Comparison of ENCODE assay signal across 14 cellular contexts in genomic region chr5:81904861-81905260, GRCh38.
DNase-seq lines count a peak whose midpoint lies in the region; ATAC-seq and TF ChIP-seq lines count a peak whose summit lies in the region.
"Had no signal": no experiment of that assay in that cellular context is flagged by ENCODE, and none has a peak within 500 bp of the region (broad histone marks: within the 10 kb centered on the region; RNA-seq: fewer than 3 reads in every experiment).

No MANE protein-coding gene starts in this region.

- peaks cover 13% of the 10 kb centered on the region for H3K4me1 Mint-ChIP-seq in Caco-2 (ENCODE audit: low read depth, unreplicated experiment)

- no peak overlapping the region for H2BK5ac ChIP-seq in mesendoderm (ENCODE audit: low read length)

- no peaks in the 10 kb centered on the region for H3K36me3 Mint-ChIP-seq in Caco-2 (ENCODE audit: insufficient read depth, unreplicated experiment)
- H3K36me3 Mint-ChIP-seq: IgD-negative memory B cell had no signal

- H4K8ac ChIP-seq in mesendoderm (ENCODE audit: low read depth, low read length): no peak overlapping the region

- H3K9ac ChIP-seq in PC-3 (ENCODE audit: low read length) (no peak overlapping the region), mesendoderm (ENCODE audit: low read length) (no peak overlapping the region), colonic mucosa (ENCODE audit: low read depth in 2 of 2, low read length in 2 of 2) (no peak overlapping the region)
- H3K9ac ChIP-seq: BLaER1 treated with 17β-estradiol and CSF1 and Interleukin-3, amounts not matched to agents 10 nM and 100 nM had no signal

- CTCF ChIA-PET in Caco-2 (lab: Charles Lee) (interaction anchor here (1.0 kb wide), 1 partner anchor 398 kb away, joined by 4 read pairs; no protein-coding TSS in a partner anchor), PC-3 (lab: Charles Lee) (no interaction called here)

- no peak overlapping the region for H2BK120ac ChIP-seq in mesendoderm (ENCODE audit: low read depth, low read length)

- intact Hi-C loops in Caco-2 (cut with micrococcal nuclease; ENCODE audit: unreplicated experiment): no loop called here
- intact Hi-C loops in PC-3 (cut with micrococcal nuclease): no loop called here
- intact Hi-C loops in stomach (cut with DNase I; ENCODE audit: low total_unique reads): no loop called here
- intact Hi-C loops in colonic mucosa (cut with DNase I): no loop called here

- no peak overlapping the region for H3K27ac Mint-ChIP-seq in Caco-2 (ENCODE audit: unreplicated experiment)
- H3K27ac Mint-ChIP-seq: IgD-negative memory B cell had no signal

- no peak for ATAC-seq in PC-3

- BruUV-seq in Caco-2 (replicated peaks; lab: Mats Ljungman, UMichigan) (no TSS peak), PC-3 (replicated peaks; lab: Mats Ljungman, UMichigan) (no TSS peak)

- H3F3A ChIP-seq in PC-3 (ENCODE audit: low read length, unreplicated experiment): no peaks in the 10 kb centered on the region

- no peak for TF ChIP-seq EP300 in stomach (IDR thresholded peaks at IDR 0.05)

- no peak overlapping the region for H3K4ac ChIP-seq in mesendoderm (ENCODE audit: low read depth, low read length)

- H3K9me3 Mint-ChIP-seq in Caco-2 (ENCODE audit: unreplicated experiment): peaks cover 20% of the 10 kb centered on the region

- TF ChIP-seq CTCF in Caco-2 (IDR thresholded peaks at IDR 0.05; ENCODE audit: insufficient read depth in 1 of 2, low read depth in 1 of 2, low read length in 1 of 2, severe bottlenecking in 1 of 2, unreplicated experiment in 1 of 2) (no peak), PC-3 (conservative IDR thresholded peaks at IDR 0.05; ENCODE audit: low read depth, low read length) (no peak), epithelial cell of esophagus (IDR thresholded peaks at IDR 0.05; ENCODE audit: insufficient read depth, low read depth, low read length, missing control alignments) (no peak), stomach (IDR thresholded peaks at IDR 0.05) (no peak), colonic mucosa (IDR thresholded peaks at IDR 0.05) (no peak)

- H3K27me3 ChIP-seq in Caco-2 (replicated peaks; ENCODE audit: control insufficient read depth, insufficient read depth, low read length) (no peaks in the 10 kb centered on the region), PC-3 (ENCODE audit: low read length) (no peaks in the 10 kb centered on the region), mesendoderm (ENCODE audit: insufficient read depth, low read length, poor library complexity) (no peaks in the 10 kb centered on the region), stomach (no peaks in the 10 kb centered on the region), colonic mucosa (no peaks in the 10 kb centered on the region)
- H3K27me3 ChIP-seq: BLaER1 treated with 17β-estradiol and CSF1 and Interleukin-3, amounts not matched to agents 10 nM and 100 nM; SJCRH30 had no signal

- H3K4me3 Mint-ChIP-seq in Caco-2 (ENCODE audit: unreplicated experiment): no peak overlapping the region

- H3K9me2 ChIP-seq in PC-3 (replicated peaks; ENCODE audit: low read length): no peaks in the 10 kb centered on the region

- no peaks in the 10 kb centered on the region for H3K27me3 Mint-ChIP-seq in Caco-2 (ENCODE audit: insufficient read depth, unreplicated experiment)
- H3K27me3 Mint-ChIP-seq: IgD-negative memory B cell had no signal

- H3K4me1 ChIP-seq in Caco-2: peaks cover 7% of the 10 kb centered on the region
- peaks cover 4% of the 10 kb centered on the region; the same call in 1 of the 2 replicates for H3K4me1 ChIP-seq in PC-3 (ENCODE audit: insufficient read depth, low read length)
- H3K4me1 ChIP-seq in mesendoderm (ENCODE audit: control insufficient read depth, low read depth, low read length): peaks cover 3% of the 10 kb centered on the region
- peaks cover 0 to 10% (median 4%) of the 10 kb centered on the region in 4 donors for H3K4me1 ChIP-seq in stomach
- H3K4me1 ChIP-seq in colonic mucosa: no peaks in the 10 kb centered on the region
- H3K4me1 ChIP-seq: SJCRH30 had no signal

- peak; percentile 49 to 56 for DNase-seq in Caco-2
- DNase-seq in PC-3: peak; percentile 27
- peak; percentile 53 for DNase-seq in epithelial cell of esophagus (ENCODE audit: low read depth)
- DNase-seq in mesendoderm: peak; percentile 40
- no peak for DNase-seq in stimulated activated CD4-positive, alpha-beta T cell treated with anti-CD3 and anti-CD28 coated beads, Interleukin-12 subunit alpha, Interleukin-12 subunit beta, amount 100 ng/mL, for 4 hours
- no peak for DNase-seq in stomach
- no peak for DNase-seq in activated gamma-delta T cell (lab: John Stamatoyannopoulos, UW)
- no peak for DNase-seq in colonic mucosa
- DNase-seq: NCI-H1417, NCI-H187 treated with DMSO at 0.1 percent for 48 hours, NCI-H446, SJCRH30 had no signal

- H3K36me3 ChIP-seq in Caco-2 (ENCODE audit: control insufficient read depth, insufficient read depth, low read length) (no peaks in the 10 kb centered on the region), PC-3 (ENCODE audit: low read depth, low read length) (no peaks in the 10 kb centered on the region), mesendoderm (ENCODE audit: control insufficient read depth, insufficient read depth, low read length) (no peaks in the 10 kb centered on the region), stomach (no peaks in the 10 kb centered on the region), colonic mucosa (no peaks in the 10 kb centered on the region)
- H3K36me3 ChIP-seq: SJCRH30 had no signal

- H3K18ac ChIP-seq in mesendoderm (ENCODE audit: low read length): no peak overlapping the region

- H3K79me1 ChIP-seq in mesendoderm (ENCODE audit: low read length): no peaks in the 10 kb centered on the region

- H3K79me2 ChIP-seq in PC-3 (ENCODE audit: low read length) (no peaks in the 10 kb centered on the region), mesendoderm (ENCODE audit: control insufficient read depth, insufficient read depth, low read length) (no peaks in the 10 kb centered on the region)

- H3K23ac ChIP-seq in mesendoderm (ENCODE audit: low read length): no peak overlapping the region

- no peak overlapping the region for H2AFZ ChIP-seq in PC-3 (ENCODE audit: low read length)

- no peak overlapping the region for H4K5ac ChIP-seq in mesendoderm (ENCODE audit: low read length)

- H4K20me1 ChIP-seq in PC-3 (ENCODE audit: low read length): no peaks in the 10 kb centered on the region
- H4K20me1 ChIP-seq: BLaER1 treated with 17β-estradiol and CSF1 and Interleukin-3, amounts not matched to agents 10 nM and 100 nM had no signal

- POLR2A ChIA-PET in Caco-2 (lab: Charles Lee) (no interaction called here), PC-3 (lab: Charles Lee; ENCODE audit: unreplicated experiment) (no interaction called here)

- no peak overlapping the region for H2BK15ac ChIP-seq in mesendoderm (replicated peaks; ENCODE audit: low read depth)

- TF ChIP-seq POLR2A in stomach (IDR thresholded peaks at IDR 0.05): no peak

- H2AK5ac ChIP-seq in mesendoderm (ENCODE audit: low read length): no peak overlapping the region

- no peak overlapping the region for H3K56ac ChIP-seq in mesendoderm (ENCODE audit: low read length)

- H3K4me3 ChIP-seq in Caco-2 (ENCODE audit: low read depth, low read length): no peak overlapping the region
- no peak overlapping the region for H3K4me3 ChIP-seq in PC-3 (ENCODE audit: low read length)
- H3K4me3 ChIP-seq in epithelial cell of esophagus (ENCODE audit: low read length): no peak overlapping the region
- H3K4me3 ChIP-seq in mesendoderm (ENCODE audit: low read length): no peak overlapping the region
- H3K4me3 ChIP-seq in stomach: no peak overlapping the region
- no peak overlapping the region for H3K4me3 ChIP-seq in colonic mucosa
- H3K4me3 ChIP-seq: BLaER1 treated with 17β-estradiol and CSF1 and Interleukin-3, amounts not matched to agents 10 nM and 100 nM; SJCRH30 had no signal

- no peak overlapping the region for H3K4me2 ChIP-seq in PC-3 (ENCODE audit: low read length)
- H3K4me2 ChIP-seq in mesendoderm (ENCODE audit: low read length): no peak overlapping the region
- H3K4me2 ChIP-seq: BLaER1 treated with 17β-estradiol and CSF1 and Interleukin-3, amounts not matched to agents 10 nM and 100 nM had no signal

- H3K27ac ChIP-seq in PC-3 (ENCODE audit: low read length) (no peak overlapping the region), mesendoderm (ENCODE audit: low read depth, low read length) (no peak overlapping the region), stomach (no peak overlapping the region), colonic mucosa (no peak overlapping the region)
- H3K27ac ChIP-seq: BLaER1 treated with 17β-estradiol and CSF1 and Interleukin-3, amounts not matched to agents 10 nM and 100 nM; SJCRH30 had no signal

- H3K9me3 ChIP-seq in Caco-2 (peaks cover 6% of the 10 kb centered on the region; the same call in 1 of the 2 replicates), PC-3 (ENCODE audit: low read length) (no peaks in the 10 kb centered on the region), stomach (peaks cover 0 to 10% (median 3%) of the 10 kb centered on the region in 4 donors), colonic mucosa (no peaks in the 10 kb centered on the region)
- H3K9me3 ChIP-seq: SJCRH30 had no signal

- no CpG with 5 or more reads among the region's 2 CpGs for WGBS in mesendoderm (ENCODE audit: extremely low coverage, insufficient coverage, low lambda C conversion rate)
- 52 to 97% (median 72%) methylated on average over 2 of the region's 2 CpGs for WGBS in stomach, 5 donors

Comparison
In these comparisons a context has a peak if more than half of its experiments do, and no peak if none do; other contexts are left out.
1. DNase-seq: peak in Caco-2 (2 of 2), PC-3 (single experiment), epithelial cell of esophagus (single experiment) and mesendoderm (single experiment); none in stimulated activated CD4-positive, alpha-beta T cell treated with anti-CD3 and anti-CD28 coated beads, Interleukin-12 subunit alpha, Interleukin-12 subunit beta, amount 100 ng/mL, for 4 hours (single experiment), stomach (single experiment), activated gamma-delta T cell (single experiment) and colonic mucosa (single experiment).